Comparison of ENCODE assay signal across 8 cellular contexts in the genomic region with DNA sequence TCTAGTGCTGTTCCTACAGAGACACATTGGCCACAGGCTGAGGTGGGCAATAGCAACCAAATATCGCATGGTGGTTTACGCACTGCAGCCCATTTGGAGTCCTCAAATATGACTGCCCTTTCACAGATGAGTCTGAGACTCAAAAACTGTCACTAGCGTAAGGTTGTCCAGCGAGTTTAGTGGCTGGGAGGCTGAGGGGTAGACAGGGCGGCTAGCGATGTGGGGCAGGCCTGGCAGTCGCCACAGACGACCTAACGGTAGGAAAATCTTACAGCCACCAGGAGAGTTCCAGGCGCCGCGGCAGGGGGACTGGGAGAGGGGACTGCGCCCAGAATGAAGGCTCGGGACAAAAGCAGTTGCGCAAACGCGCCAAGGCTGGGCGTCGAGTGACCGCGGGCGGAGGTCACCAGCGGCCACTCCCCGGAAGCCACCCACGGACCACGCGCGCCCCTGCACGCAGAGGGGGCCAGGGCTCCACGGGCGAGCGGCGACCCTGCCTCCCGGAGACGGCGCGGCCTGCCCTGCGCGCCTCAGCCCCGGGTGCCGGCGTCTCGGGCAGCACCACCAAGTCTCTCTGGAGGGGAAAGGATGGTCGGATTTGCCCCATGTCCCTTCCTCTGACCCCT. TPM values are rescaled to one million over a fixed set of nuclear protein-coding genes. Genes with fewer than 3 reads are reported as not detected.
DNase-seq lines count a peak whose midpoint lies in the region; FAIRE-seq and TF ChIP-seq lines count a peak whose summit lies in the region.

No MANE protein-coding gene starts in this region.

- H3K4me1 Mint-ChIP-seq in CD8-positive, alpha-beta memory T cell = peaks cover 50 to 65% (median 60%) of the 10 kb centered on the region in 3 donors

- H3K36me3 ChIP-seq in CD8-positive, alpha-beta memory T cell (ENCODE audit: insufficient read depth, low read length) = peaks cover 5% of the 10 kb centered on the region
- H3K36me3 ChIP-seq in SU-DHL-6 (ENCODE audit: low read length) (no peaks in the 10 kb centered on the region), fibroblast of lung (ENCODE audit: control insufficient read depth, insufficient read depth, low read length) (no peaks in the 10 kb centered on the region), neural cell (ENCODE audit: insufficient read depth, low read length) (no peaks in the 10 kb centered on the region)

- H3K4me3 Mint-ChIP-seq in CD8-positive, alpha-beta memory T cell = peak overlapping the region; percentile 79 to 93 (median 83)

- peaks cover 54% of the 10 kb centered on the region for H3K4me1 ChIP-seq in CD8-positive, alpha-beta memory T cell (ENCODE audit: insufficient read depth, low read length)
- H3K4me1 ChIP-seq in fibroblast of lung (ENCODE audit: control insufficient read depth, extremely low read depth, insufficient read depth, low read length) = peaks cover 10% of the 10 kb centered on the region

- H3K27ac ChIP-seq in CD8-positive, alpha-beta memory T cell (ENCODE audit: low read depth, low read length) = peak overlapping the region; percentile 85
- H3K27ac ChIP-seq in SU-DHL-6 (ENCODE audit: low read depth, low read length) (peak overlapping the region; percentile 59), fibroblast of lung (ENCODE audit: insufficient read depth, low read length) (peak overlapping the region; percentile 94), neural cell (ENCODE audit: low read length) (peak overlapping the region; percentile 81)

- H3K36me3 Mint-ChIP-seq in CD8-positive, alpha-beta memory T cell = peaks cover 0 to 19% (median 2%) of the 10 kb centered on the region in 3 donors

- H3K4me2 ChIP-seq in SU-DHL-6 (ENCODE audit: low read depth, low read length, poor library complexity, severe bottlenecking) (peak overlapping the region; percentile 56), fibroblast of lung (ENCODE audit: extremely low read depth, insufficient read depth, low read length) (peak overlapping the region; percentile 84), neural cell (ENCODE audit: low read length) (peak overlapping the region; percentile 76)

- H3K79me2 ChIP-seq in SU-DHL-6 (ENCODE audit: insufficient read depth, low read length) (peaks cover 35% of the 10 kb centered on the region), fibroblast of lung (ENCODE audit: control insufficient read depth, insufficient read depth, low read length) (peaks cover 34% of the 10 kb centered on the region), neural cell (replicated peaks; ENCODE audit: insufficient read depth, low read length) (peaks cover 27% of the 10 kb centered on the region)

- TF ChIP-seq CTCF in HFF-Myc (IDR thresholded peaks at IDR 0.05; ENCODE audit: low read depth, low read length, missing control alignments) (no peak), SU-DHL-6 (IDR thresholded peaks at IDR 0.05; ENCODE audit: insufficient read depth, low read length, poor library complexity, severe bottlenecking) (no peak), fibroblast of lung (conservative IDR thresholded peaks at IDR 0.05 in 1 of 2, IDR thresholded peaks at IDR 0.05 in 1 of 2; ENCODE audit: low read depth in 1 of 2, low read length in 2 of 2) (no peak), neural cell (IDR thresholded peaks at IDR 0.05; ENCODE audit: poor library complexity, severe bottlenecking) (no peak)

- H3K9ac ChIP-seq in SU-DHL-6 (ENCODE audit: low read length) (peak overlapping the region; percentile 86), fibroblast of lung (ENCODE audit: insufficient read depth, low read length) (peak overlapping the region; percentile 89), neural cell (ENCODE audit: low read length) (peak overlapping the region; percentile 87)

- FAIRE-seq in GM19239 (lab: Jason Lieb, UNC) = no peak

- H4K20me1 ChIP-seq in SU-DHL-6 (ENCODE audit: low read depth, low read length) = peaks cover 7% of the 10 kb centered on the region; the same call in 1 of the 2 replicates
- peaks cover 3% of the 10 kb centered on the region for H4K20me1 ChIP-seq in fibroblast of lung (ENCODE audit: control insufficient read depth, extremely low read depth, insufficient read depth, low read length)
- H4K20me1 ChIP-seq in neural cell (ENCODE audit: insufficient read depth) = peaks cover 5% of the 10 kb centered on the region

- no peaks in the 10 kb centered on the region for H3K9me3 ChIP-seq in CD8-positive, alpha-beta memory T cell (ENCODE audit: low read length)
- no peaks in the 10 kb centered on the region for H3K9me3 ChIP-seq in SU-DHL-6 (ENCODE audit: insufficient read depth, low read length)
- H3K9me3 ChIP-seq in fibroblast of lung (ENCODE audit: control insufficient read depth, insufficient read depth, low read depth, low read length) = no peaks in the 10 kb centered on the region
- H3K9me3 ChIP-seq in neural cell (ENCODE audit: low read length) = no peaks in the 10 kb centered on the region

- H3F3A ChIP-seq in SU-DHL-6 (ENCODE audit: insufficient read depth) (peaks cover 34% of the 10 kb centered on the region), neural cell (ENCODE audit: insufficient read depth, low read length, poor library complexity, severe bottlenecking) (peaks cover 3% of the 10 kb centered on the region)

- no peak for TF ChIP-seq EP300 in neural cell (conservative IDR thresholded peaks at IDR 0.05; ENCODE audit: poor library complexity, severe bottlenecking)

- H3K27me3 ChIP-seq in CD8-positive, alpha-beta memory T cell (ENCODE audit: insufficient read depth, low read length, poor library complexity, severe bottlenecking) = no peaks in the 10 kb centered on the region
- H3K27me3 ChIP-seq in SU-DHL-6 (ENCODE audit: low read length) = no peaks in the 10 kb centered on the region
- H3K27me3 ChIP-seq in fibroblast of lung (ENCODE audit: control insufficient read depth, insufficient read depth, low read length) = no peaks in the 10 kb centered on the region
- no peaks in the 10 kb centered on the region for H3K27me3 ChIP-seq in neural cell (ENCODE audit: insufficient read depth, low read depth, low read length)

- POLR2A ChIA-PET in CD8-positive, alpha-beta memory T cell (lab: Charles Lee) = no interaction called here

- no peaks in the 10 kb centered on the region for H3K27me3 Mint-ChIP-seq in CD8-positive, alpha-beta memory T cell

- H3K9me2 ChIP-seq in SU-DHL-6 (replicated peaks; ENCODE audit: insufficient read depth, low read length) (no peaks in the 10 kb centered on the region), neural cell (ENCODE audit: insufficient read depth, low read length) (no peaks in the 10 kb centered on the region)

- TF ChIP-seq RAD21 in neural cell (conservative IDR thresholded peaks at IDR 0.05) = no peak

- peak overlapping the region; percentile 53 for H3K4me3 ChIP-seq in CD8-positive, alpha-beta memory T cell (ENCODE audit: low read length)
- H3K4me3 ChIP-seq in HFF-Myc (replicated peaks; ENCODE audit: low read depth, low read length) = peak overlapping the region; percentile 76
- peak overlapping the region; percentile 76 for H3K4me3 ChIP-seq in SU-DHL-6 (ENCODE audit: insufficient read depth, low read length, poor library complexity, severe bottlenecking)
- peak overlapping the region; percentile 46 to 61 (median 54) for H3K4me3 ChIP-seq in fibroblast of lung (replicated peaks in 1 of 4; ENCODE audit: control extremely low read depth in 1 of 4, insufficient read depth in 1 of 4, low read depth in 3 of 4, low read length in 4 of 4)
- peak overlapping the region; percentile 93 for H3K4me3 ChIP-seq in neural cell (ENCODE audit: low read length)

- no peak for DNase-seq in CD8-positive, alpha-beta memory T cell
- no peak for DNase-seq in HFF-Myc (ENCODE audit: extremely low read depth, low read depth)
- DNase-seq in fibroblast of lung (ENCODE audit: low read depth in 2 of 2) = peak; percentile 19 to 31
- no peak for DNase-seq in NCI-H1436 treated with DMSO at 0.1 percent for 48 hours (lab: John Stamatoyannopoulos, UW)
- DNase-seq in GM19239 (ENCODE audit: insufficient read length, low spot score) = no peak
- no peak for DNase-seq in NAMALWA (ENCODE audit: low spot score)

- peak overlapping the region; percentile 78 to 94 (median 90) for H3K27ac Mint-ChIP-seq in CD8-positive, alpha-beta memory T cell

- H2AFZ ChIP-seq in SU-DHL-6 (ENCODE audit: low read depth, low read length, severe bottlenecking) (no peak overlapping the region), fibroblast of lung (ENCODE audit: low read length) (no peak overlapping the region), neural cell (ENCODE audit: low read depth, low read length) (peak overlapping the region; percentile 25)

- CTCF ChIA-PET in CD8-positive, alpha-beta memory T cell (lab: Charles Lee) = no interaction called here

- H3K9me3 Mint-ChIP-seq in CD8-positive, alpha-beta memory T cell = no peaks in the 10 kb centered on the region

TF ChIP-seq in neural cell, 6 proteins besides CTCF, POLR2A, EP300 and RAD21:
- TF ChIP-seq EZH2 (IDR thresholded peaks at IDR 0.05; ENCODE audit: borderline replicate concordance, insufficient read depth, low read length, poor library complexity, severe bottlenecking) (no peak), SMC3 (conservative IDR thresholded peaks at IDR 0.05; ENCODE audit: poor library complexity) (peak; percentile 18)

RNA-seq across cellular contexts. Expression of a gene that starts 0.7 kb away (rescaled TPM):
- total RNA-seq in CD8-positive, alpha-beta memory T cell = 10 to 100 TPM; 47.1 to 51.5 TPM
- polyA plus RNA-seq in CD8-positive, alpha-beta memory T cell = 151 TPM
- 28.0 and 41.1 TPM in 2 replicates for total RNA-seq in fibroblast of lung
- polyA plus RNA-seq in fibroblast of lung (50.6 and 67.6 TPM in 2 replicates), neural cell (73.1 and 79.7 TPM in 2 replicates)
- 83.9 and 96.1 TPM in 2 replicates for polyA plus RNA-seq in fibroblast of lung (2012)
- polyA minus RNA-seq in fibroblast of lung (ENCODE audit: low replicate concordance) (15.3 and 30.1 TPM in 2 replicates), neural cell (59.9 and 73.6 TPM in 2 replicates)

RNA-seq across cellular contexts. Expression of a gene that starts 7.9 kb away (rescaled TPM):
- total RNA-seq in CD8-positive, alpha-beta memory T cell = 10 to 100 TPM; 35.6 to 40.9 TPM
- 27.4 TPM for polyA plus RNA-seq in CD8-positive, alpha-beta memory T cell
- total RNA-seq in fibroblast of lung = 38.5 and 40.3 TPM in 2 replicates
- polyA plus RNA-seq in fibroblast of lung (13.5 and 17.6 TPM in 2 replicates), neural cell (20.6 and 23.8 TPM in 2 replicates)
- polyA plus RNA-seq in fibroblast of lung (2012) = 21.9 and 26.4 TPM in 2 replicates
- polyA minus RNA-seq in fibroblast of lung (ENCODE audit: low replicate concordance) (43.6 and 55.9 TPM in 2 replicates), neural cell (25.9 and 38.7 TPM in 2 replicates)

Comparison
In these comparisons a context has a peak if more than half of its experiments do, and no peak if none do; other contexts are left out.
1. DNase-seq: peak in fibroblast of lung (2 of 2); none in CD8-positive, alpha-beta memory T cell (0 of 5), HFF-Myc (single experiment), NCI-H1436 treated with DMSO at 0.1 percent for 48 hours (single experiment), GM19239 (single experiment) and NAMALWA (single experiment).
2. Peak in every context shown above with its lines, with median percentiles within 50 percentile points of each other: H3K27ac ChIP-seq, H3K4me3 ChIP-seq, H3K4me2 ChIP-seq and H3K9ac ChIP-seq.